Comparison of ENCODE assay signal across 15 cellular contexts in genomic region chr2:173983414-173983871, GRCh38. TPM values are rescaled to one million over a fixed set of nuclear protein-coding genes. Genes with fewer than 3 reads are reported as not detected.
DNase-seq lines count a peak whose midpoint lies in the region; ATAC-seq and TF ChIP-seq lines count a peak whose summit lies in the region.
"Had no signal": no experiment of that assay in that cellular context is flagged by ENCODE, and none has a peak within 500 bp of the region (broad histone marks: within the 10 kb centered on the region; RNA-seq: fewer than 3 reads in every experiment).

No MANE protein-coding gene starts in this region.

- TF ChIP-seq CTCF in Caco-2 (IDR thresholded peaks at IDR 0.05; ENCODE audit: insufficient read depth in 1 of 2, low read depth in 1 of 2, low read length in 1 of 2, severe bottlenecking in 1 of 2, unreplicated experiment in 1 of 2) (no peak), VCaP (conservative IDR thresholded peaks at IDR 0.05) (no peak), GM10266 (IDR thresholded peaks at IDR 0.05; ENCODE audit: control insufficient read depth, insufficient read depth, low read depth, missing control alignments) (no peak)

- H3K36me3 ChIP-seq in Caco-2 (ENCODE audit: control insufficient read depth, insufficient read depth, low read length) = no peaks in the 10 kb centered on the region

- H3K4me3 ChIP-seq in Caco-2 (ENCODE audit: low read depth, low read length) = no peak overlapping the region

- H3K4me1 Mint-ChIP-seq in Caco-2 (ENCODE audit: low read depth, unreplicated experiment) = peaks cover 33% of the 10 kb centered on the region
- H3K4me1 Mint-ChIP-seq: CD8-positive, alpha-beta memory T cell had no signal

- no TSS peak for BruUV-seq in Caco-2 (replicated peaks; lab: Mats Ljungman, UMichigan)

- DNase-seq in Caco-2 (no peak), fibroblast of gingiva (ENCODE audit: low read depth) (peak; percentile 89), pons (ENCODE audit: low spot score) (peak; percentile 74), NCI-H1092 (lab: John Stamatoyannopoulos, UW) (no peak), GM10266 (ENCODE audit: extremely low spot score) (no peak)
- DNase-seq: activated CD4-positive, alpha-beta T cell treated with anti-CD3 and anti-CD28 coated beads for 48 hours; CD8-positive, alpha-beta memory T cell; Karpas-422; OCI-M1; stimulated activated CD4-positive, alpha-beta T cell treated with anti-CD3 and anti-CD28 coated beads, Interleukin-4, amount 100 ng/mL, for 4 hours; stimulated activated naive CD4-positive, alpha-beta T cell had no signal

- no peaks in the 10 kb centered on the region for H3K9me3 Mint-ChIP-seq in Caco-2 (ENCODE audit: unreplicated experiment)
- H3K9me3 Mint-ChIP-seq: activated T-helper 1 cell treated with anti-CD3 and anti-CD28 coated beads, Interleukin-12 subunit alpha, Interleukin-12 subunit beta, Interleukin-2, Interleukin-4 antibody, amounts not matched to agents 30 ng/mL and 10 ng/mL and 1 ng/mL, durations not matched to agents 14 hours and 24 hours and 36 hours; CD8-positive, alpha-beta memory T cell had no signal

- no peak overlapping the region for H3K4me3 Mint-ChIP-seq in Caco-2 (ENCODE audit: unreplicated experiment)
- H3K4me3 Mint-ChIP-seq: activated T-helper 1 cell treated with anti-CD3 and anti-CD28 coated beads, Interleukin-12 subunit alpha, Interleukin-12 subunit beta, Interleukin-2, Interleukin-4 antibody, amounts not matched to agents 30 ng/mL and 10 ng/mL and 1 ng/mL, durations not matched to agents 14 hours and 24 hours and 36 hours; CD8-positive, alpha-beta memory T cell had no signal

- no peaks in the 10 kb centered on the region for H3K27me3 Mint-ChIP-seq in Caco-2 (ENCODE audit: insufficient read depth, unreplicated experiment)

- ATAC-seq in GM19035 (IDR thresholded peaks at IDR 0.05; ENCODE audit: unreplicated experiment) (no peak), HG02870 (IDR thresholded peaks at IDR 0.05; ENCODE audit: unreplicated experiment) (no peak)

- H3K4me1 ChIP-seq in Caco-2 = peaks cover 39% of the 10 kb centered on the region

- H3K9me3 ChIP-seq in Caco-2 = no peaks in the 10 kb centered on the region

- intact Hi-C loops in Caco-2 (cut with micrococcal nuclease; ENCODE audit: unreplicated experiment) = no loop called here

- CTCF ChIA-PET in Caco-2 (lab: Charles Lee) = no interaction called here

- H3K27ac ChIP-seq in VCaP = peak overlapping the region; percentile 98

- H3K27ac Mint-ChIP-seq in Caco-2 (ENCODE audit: unreplicated experiment) = peak overlapping the region; percentile 5
- H3K27ac Mint-ChIP-seq: activated T-helper 1 cell treated with anti-CD3 and anti-CD28 coated beads, Interleukin-12 subunit alpha, Interleukin-12 subunit beta, Interleukin-2, Interleukin-4 antibody, amounts not matched to agents 30 ng/mL and 10 ng/mL and 1 ng/mL, durations not matched to agents 14 hours and 24 hours and 36 hours; CD8-positive, alpha-beta memory T cell had no signal

- H3K36me3 Mint-ChIP-seq in Caco-2 (ENCODE audit: insufficient read depth, unreplicated experiment) = peaks cover 5% of the 10 kb centered on the region
- H3K36me3 Mint-ChIP-seq: CD8-positive, alpha-beta memory T cell had no signal

- POLR2A ChIA-PET in Caco-2 (lab: Charles Lee) = no interaction called here

- no peaks in the 10 kb centered on the region for H3K27me3 ChIP-seq in Caco-2 (replicated peaks; ENCODE audit: control insufficient read depth, insufficient read depth, low read length)

RNA-seq across cellular contexts. Expression of gene SP3, which starts 18.3 kb away (rescaled TPM):
- total RNA-seq in Caco-2 (2022) = 108 and 111 TPM in 2 replicates

Comparison
In these comparisons a context has a peak if more than half of its experiments do, and no peak if none do; other contexts are left out.
1. DNase-seq: peak in fibroblast of gingiva (single experiment) and pons (single experiment); none in Caco-2 (0 of 2), NCI-H1092 (single experiment) and GM10266 (single experiment).